In genomic region chr9:37964740-37965081, GRCh38 we compare ENCODE assay signal across 2 cellular contexts.
A peak's percentile ranks its signal among the peaks of the same experiment; 100 is the strongest.
TF ChIP-seq lines count a peak whose summit lies in the region.

No MANE protein-coding gene starts in this region.

TF ChIP-seq in HCT116, 20 proteins besides CTCF, POLR2A, EP300 and RAD21:
- TF ChIP-seq EZH2 (IDR thresholded peaks at IDR 0.05) (no peak), SIN3A (IDR thresholded peaks at IDR 0.05; ENCODE audit: low read depth) (no peak), FOSL1 (IDR thresholded peaks at IDR 0.05; ENCODE audit: low read depth) (no peak)

TF ChIP-seq in GM12878, 131 proteins besides CTCF, POLR2A, EP300 and RAD21:
- peak; percentile 42 for TF ChIP-seq RUNX3 (IDR thresholded peaks at IDR 0.05; ENCODE audit: low read length)
- TF ChIP-seq PRDM15 (CRISPR knock-in tag; IDR thresholded peaks at IDR 0.05) = no peak
